In genomic region chr10:34547283-34547682, GRCh38 we compare ENCODE assay signal across 17 cellular contexts.
DNase-seq lines count a peak whose midpoint lies in the region; ATAC-seq and TF ChIP-seq lines count a peak whose summit lies in the region.
"Had no signal": no experiment of that assay in that cellular context is flagged by ENCODE, and none has a peak within 500 bp of the region (broad histone marks: within the 10 kb centered on the region; RNA-seq: fewer than 3 reads in every experiment).

No MANE protein-coding gene starts in this region.

- no peaks in the 10 kb centered on the region for H3K9me2 ChIP-seq in OCI-LY7 (ENCODE audit: insufficient read depth, low read length)

- no peaks in the 10 kb centered on the region for H3K9me3 ChIP-seq in OCI-LY7 (ENCODE audit: low read length)
- H3K9me3 ChIP-seq: Caco-2 had no signal

- POLR2A ChIA-PET in OCI-LY7 (lab: Charles Lee), result interaction anchor here (0.6 kb wide), 1 partner anchor 437 kb away, joined by 4 read pairs; no protein-coding TSS in a partner anchor

- intact Hi-C loops in OCI-LY7 (cut with micrococcal nuclease; ENCODE audit: unreplicated experiment), result no loop called here

- DNase-seq in NCI-H69 (lab: John Stamatoyannopoulos, UW) (peak; percentile 51), dedifferentiated amniotic fluid mesenchymal stem cell (ENCODE audit: extremely low spot score) (peak; percentile 23), iris pigment epithelial cell (ENCODE audit: low read depth) (peak; percentile 30), NCI-H146 treated with DMSO at 0.1 percent for 48 hours (lab: John Stamatoyannopoulos, UW; ENCODE audit: unreplicated experiment) (no peak), OCI-LY7 (ENCODE audit: low spot score) (no peak), HK-2 (ENCODE audit: unreplicated experiment) (no peak)
- DNase-seq: ACHN; Caco-2; CD4-positive, CD25-positive, alpha-beta regulatory T cell; GM23248; NCI-H1417 treated with DMSO at 0.1 percent for 48 hours; NCI-H2029; NCI-H2171 treated with DMSO at 0.1 percent for 48 hours; NCI-H774 had no signal

- no peaks in the 10 kb centered on the region for H3K79me2 ChIP-seq in OCI-LY7 (ENCODE audit: insufficient read depth, low read depth, low read length)

- H2AFZ ChIP-seq in OCI-LY7 (ENCODE audit: low read length), result no peak overlapping the region
- H2AFZ ChIP-seq: GM23248 had no signal

- ATAC-seq in GM21737 (IDR thresholded peaks at IDR 0.05; ENCODE audit: unreplicated experiment), result no peak
- ATAC-seq: K562, Panc1 had no signal

- H3K27ac ChIP-seq in OCI-LY7 (ENCODE audit: low read depth, low read length, poor library complexity, severe bottlenecking), result no peak overlapping the region
- H3K27ac ChIP-seq: GM23248 had no signal

- no TSS peak for BruUV-seq in OCI-LY7 (replicated peaks; lab: Mats Ljungman, UMichigan)

- CTCF ChIA-PET in OCI-LY7 (lab: Charles Lee; ENCODE audit: unreplicated experiment), result no interaction called here

- no peak overlapping the region for H3K4me2 ChIP-seq in OCI-LY7 (ENCODE audit: low read length)

- H3K4me1 ChIP-seq in OCI-LY7 (ENCODE audit: insufficient read depth, low read length, poor library complexity, severe bottlenecking), result no peaks in the 10 kb centered on the region
- H3K4me1 ChIP-seq: Caco-2 had no signal

- H4K20me1 ChIP-seq in OCI-LY7 (ENCODE audit: insufficient read depth, low read length), result no peaks in the 10 kb centered on the region

- H3K4me3 ChIP-seq in OCI-LY7 (ENCODE audit: low read depth, low read length, poor library complexity, severe bottlenecking), result no peak overlapping the region
- H3K4me3 ChIP-seq: GM23248, K562 had no signal

- H3K36me3 ChIP-seq in OCI-LY7 (ENCODE audit: insufficient read depth, low read length), result no peaks in the 10 kb centered on the region

- TF ChIP-seq CTCF in OCI-LY7 (conservative IDR thresholded peaks at IDR 0.05; ENCODE audit: low read length), result no peak

Comparison
In these comparisons a context has a peak if more than half of its experiments do, and no peak if none do; other contexts are left out.
1. DNase-seq: peak in NCI-H69 (single experiment), dedifferentiated amniotic fluid mesenchymal stem cell (single experiment) and iris pigment epithelial cell (single experiment); none in NCI-H146 treated with DMSO at 0.1 percent for 48 hours (single experiment), OCI-LY7 (single experiment) and HK-2 (single experiment).